Comparison of ENCODE assay signal across 29 cellular contexts in the genomic region with DNA sequence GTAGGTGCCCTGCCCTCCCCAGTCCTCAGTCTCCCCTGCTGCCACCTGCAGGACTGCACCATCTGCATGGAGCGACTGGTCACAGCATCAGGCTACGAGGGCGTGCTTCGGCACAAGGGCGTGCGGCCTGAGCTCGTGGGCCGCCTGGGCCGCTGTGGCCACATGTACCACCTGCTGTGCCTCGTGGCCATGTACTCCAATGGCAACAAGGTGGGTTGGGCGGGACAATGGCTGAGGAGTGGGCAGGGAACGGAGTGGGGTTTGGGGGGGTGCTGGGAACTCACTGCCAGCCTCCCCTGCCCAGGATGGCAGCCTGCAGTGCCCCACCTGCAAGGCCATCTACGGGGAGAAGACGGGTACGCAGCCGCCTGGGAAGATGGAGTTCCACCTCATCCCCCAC. TPM values are rescaled to one million over a fixed set of nuclear protein-coding genes. Genes with fewer than 3 reads are reported as not detected.
"Had no signal": no experiment of that assay in that cellular context is flagged by ENCODE, and none has a peak within 500 bp of the region (broad histone marks: within the 10 kb centered on the region; RNA-seq: fewer than 3 reads in every experiment).

No MANE protein-coding gene starts in this region.

- H3K27ac ChIP-seq: ascending aorta, cardiac muscle cell, PC-9 had no signal

- H3K36me3 ChIP-seq: ascending aorta, cardiac muscle cell had no signal

- H3K27ac Mint-ChIP-seq: activated CD4-positive, alpha-beta T cell treated with anti-CD3 and anti-CD28 coated beads, Interleukin-2, amount 10 ng/mL, durations not matched to agents 24 days and 14 days; activated CD8-positive, alpha-beta T cell treated with anti-CD3 and anti-CD28 coated beads for 36 hours; activated naive CD8-positive, alpha-beta T cell treated with anti-CD3 and anti-CD28 coated beads for 36 hours; T-helper 1 cell treated with Interleukin-12 subunit alpha and Interleukin-12 subunit beta and Interleukin-4 antibody, amounts not matched to agents 30 μg/mL and 1 μg/mL, for 36 hours; T-helper 2 cell treated with Interferon-gamma antibody and Interleukin-4, amounts not matched to agents 5 μg/mL and 100 μg/mL, for 36 hours had no signal

- H3K27me3 Mint-ChIP-seq: activated CD4-positive, alpha-beta T cell treated with anti-CD3 and anti-CD28 coated beads, Interleukin-2, amount 10 ng/mL, durations not matched to agents 24 days and 14 days; activated CD8-positive, alpha-beta T cell treated with anti-CD3 and anti-CD28 coated beads for 36 hours; activated naive CD8-positive, alpha-beta T cell treated with anti-CD3 and anti-CD28 coated beads for 36 hours; activated T-helper 17 cell treated with anti-CD3 and anti-CD28 coated beads, Interleukin-2, amount 50 U/mL, for 72 hours had no signal

- DNase-seq: activated CD4-positive, alpha-beta T cell treated with anti-CD3 and anti-CD28 coated beads, Interleukin-2, amount 10 ng/mL, durations not matched to agents 24 days and 14 days; activated CD4-positive, alpha-beta T cell treated with anti-CD3 and anti-CD28 coated beads, Interleukin-2, amount 50 U/mL, for 4 hours; activated CD8-positive, alpha-beta T cell treated with anti-CD3 and anti-CD28 coated beads for 36 hours; activated effector memory CD4-positive, alpha-beta T cell treated with anti-CD3 and anti-CD28 coated beads, Interleukin-2, amount 50 U/mL, for 16 hours; activated naive CD4-positive, alpha-beta T cell; activated naive CD4-positive, alpha-beta T cell treated with anti-CD3 and anti-CD28 coated beads, Interleukin-2, amount 50 U/mL, for 16 hours; activated naive CD8-positive, alpha-beta T cell treated with anti-CD3 and anti-CD28 coated beads for 36 hours; activated T-cell treated with anti-CD3 and anti-CD28 coated beads, Interleukin-2, amount 50 U/mL, for 1 hour; activated T-cell treated with anti-CD3 and anti-CD28 coated beads, Interleukin-2, amount 50 U/mL, for 72 hours; amniotic stem cell; Karpas-422; NCI-H1105; NCI-H1417 treated with DMSO at 0.1 percent for 48 hours; NCI-H187 treated with DMSO at 0.1 percent for 48 hours; NCI-H2081; NCI-H2171 treated with DMSO at 0.1 percent for 48 hours; NCI-H226; NCI-H524 treated with DMSO at 0.1 percent for 48 hours; PC-9; Right ventricle myocardium superior had no signal

- H2AFZ ChIP-seq: PC-9 had no signal

- H3K4me1 ChIP-seq: ascending aorta had no signal

- H3K9me3 Mint-ChIP-seq: activated CD4-positive, alpha-beta T cell treated with anti-CD3 and anti-CD28 coated beads, Interleukin-2, amount 10 ng/mL, durations not matched to agents 24 days and 14 days; activated CD8-positive, alpha-beta T cell treated with anti-CD3 and anti-CD28 coated beads for 36 hours; activated naive CD8-positive, alpha-beta T cell treated with anti-CD3 and anti-CD28 coated beads for 36 hours; activated T-cell treated with anti-CD3 and anti-CD28 coated beads, Interleukin-2, amount 50 U/mL, for 72 hours; activated T-helper 17 cell treated with anti-CD3 and anti-CD28 coated beads, Interleukin-2, amount 50 U/mL, for 72 hours; T-helper 1 cell treated with Interleukin-12 subunit alpha and Interleukin-12 subunit beta and Interleukin-4 antibody, amounts not matched to agents 30 μg/mL and 1 μg/mL, for 36 hours; T-helper 2 cell treated with Interferon-gamma antibody and Interleukin-4, amounts not matched to agents 5 μg/mL and 100 μg/mL, for 36 hours had no signal

- H3K4me2 ChIP-seq: PC-9 had no signal

- H3K36me3 Mint-ChIP-seq: activated naive CD8-positive, alpha-beta T cell treated with anti-CD3 and anti-CD28 coated beads for 36 hours had no signal

- H3K4me3 ChIP-seq: ascending aorta, cardiac muscle cell, K562, PC-9 had no signal

- H3K4me3 Mint-ChIP-seq: activated CD4-positive, alpha-beta T cell treated with anti-CD3 and anti-CD28 coated beads, Interleukin-2, amount 10 ng/mL, durations not matched to agents 24 days and 14 days; activated CD8-positive, alpha-beta T cell treated with anti-CD3 and anti-CD28 coated beads for 36 hours; activated naive CD8-positive, alpha-beta T cell treated with anti-CD3 and anti-CD28 coated beads for 36 hours; activated T-cell treated with anti-CD3 and anti-CD28 coated beads, Interleukin-2, amount 50 U/mL, for 72 hours; activated T-helper 17 cell treated with anti-CD3 and anti-CD28 coated beads, Interleukin-2, amount 50 U/mL, for 72 hours; T-helper 1 cell treated with Interleukin-12 subunit alpha and Interleukin-12 subunit beta and Interleukin-4 antibody, amounts not matched to agents 30 μg/mL and 1 μg/mL, for 36 hours; T-helper 2 cell treated with Interferon-gamma antibody and Interleukin-4, amounts not matched to agents 5 μg/mL and 100 μg/mL, for 36 hours had no signal

- H3K9me3 ChIP-seq: ascending aorta had no signal

- H3K27me3 ChIP-seq: ascending aorta had no signal

- ATAC-seq: activated CD8-positive, alpha-beta T cell treated with anti-CD3 and anti-CD28 coated beads for 36 hours; activated T-cell treated with anti-CD3 and anti-CD28 coated beads, Interleukin-2, amount 50 U/mL, for 72 hours; activated T-helper 17 cell treated with anti-CD3 and anti-CD28 coated beads, Interleukin-2, amount 50 U/mL, for 72 hours; K562 had no signal

- FAIRE-seq: K562, RCC 7860, TTC549 had no signal

RNA-seq across cellular contexts. Expression of a gene that starts 38.2 kb away (rescaled TPM):
- total RNA-seq: K562, MCF 10A had no signal
- polyA plus RNA-seq: K562 had no signal

RNA-seq across cellular contexts. Expression of a gene that starts 40.8 kb away (rescaled TPM):
- total RNA-seq: MCF 10A, Right ventricle myocardium superior had no signal

RNA-seq across cellular contexts. Expression of a gene that starts 54.8 kb away (rescaled TPM):
- total RNA-seq: activated CD4-positive, alpha-beta T cell treated with anti-CD3 and anti-CD28 coated beads, Interleukin-2, amount 10 ng/mL, durations not matched to agents 24 days and 14 days; ascending aorta; cardiac muscle cell; K562; MCF 10A; Right ventricle myocardium superior had no signal
- polyA plus RNA-seq: cardiac muscle cell, K562 had no signal
